22 cellular contexts compared by ENCODE assay signal in the genomic region with DNA sequence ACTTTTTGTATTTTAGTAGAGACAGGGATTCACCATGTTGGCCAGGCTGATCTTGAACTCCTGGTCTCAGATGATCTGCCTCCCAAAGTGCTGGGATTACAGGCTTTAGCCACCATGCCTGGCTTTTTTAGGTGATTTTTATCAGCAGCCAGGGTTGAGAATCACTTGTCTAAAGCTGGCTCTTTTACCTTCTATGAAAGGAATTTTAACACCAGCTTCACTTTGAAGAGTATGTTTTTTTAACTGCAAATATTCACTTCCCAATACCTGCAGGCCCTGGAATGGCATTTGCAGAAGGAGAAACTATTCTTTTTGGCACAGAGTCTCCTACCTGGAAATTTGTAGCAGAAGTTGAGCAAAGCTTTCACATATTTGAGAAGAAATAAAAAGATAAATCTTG.
"Had no signal": no experiment of that assay in that cellular context is flagged by ENCODE, and none has a peak within 500 bp of the region (broad histone marks: within the 10 kb centered on the region; RNA-seq: fewer than 3 reads in every experiment).

No MANE protein-coding gene starts in this region.

- H3K36me3 Mint-ChIP-seq: naive thymus-derived CD8-positive, alpha-beta T cell had no signal

- H3K27ac Mint-ChIP-seq: endodermal cell; naive thymus-derived CD8-positive, alpha-beta T cell; nephron progenitor cell had no signal

- H3K9me3 Mint-ChIP-seq: endodermal cell; naive thymus-derived CD8-positive, alpha-beta T cell; nephron progenitor cell had no signal

- H3K4me3 Mint-ChIP-seq: endodermal cell; naive thymus-derived CD8-positive, alpha-beta T cell; nephron progenitor cell had no signal

- DNase-seq: effector CD8-positive, alpha-beta T cell; endodermal cell; foreskin fibroblast; gastrocnemius medialis; head of caudate nucleus; mammary epithelial cell; mesendoderm; naive thymus-derived CD8-positive, alpha-beta T cell; nephron progenitor cell; nucleus accumbens; right cardiac atrium; sigmoid colon; stimulated activated CD4-positive, alpha-beta T cell treated with anti-CD3 and anti-CD28 coated beads, Interleukin-2, amount 100 ng/mL, for 24 hours; stimulated activated CD4-positive, alpha-beta T cell treated with anti-CD3 and anti-CD28 coated beads, Interleukin-4, amount 100 ng/mL, for 4 hours; stimulated activated naive CD4-positive, alpha-beta T cell treated with Interleukin-2 at 50 U/mL for 16 hours; stomach; tibial artery had no signal

- H3K27me3 ChIP-seq: gastrocnemius medialis, sigmoid colon, stomach, tibial artery, vagina had no signal

- H3K27ac ChIP-seq: epithelial cell of prostate, gastrocnemius medialis, prostate gland, sigmoid colon, stomach, tibial artery, vagina had no signal

- H3K4me1 ChIP-seq: gastrocnemius medialis, prostate gland, sigmoid colon, stomach, tibial artery, vagina had no signal

- ATAC-seq: esophagus mucosa; gastrocnemius medialis; left lobe of liver; naive thymus-derived CD8-positive, alpha-beta T cell; right cardiac atrium had no signal

- H3K4me3 ChIP-seq: gastrocnemius medialis, prostate gland, sigmoid colon, stomach, tibial artery, vagina had no signal

- H3K4me1 Mint-ChIP-seq: nephron progenitor cell had no signal

- H3K9me3 ChIP-seq: gastrocnemius medialis, prostate gland, sigmoid colon, stomach, tibial artery, vagina had no signal

- H3K36me3 ChIP-seq: prostate gland had no signal
